ENCODE assay signal across 1 cellular context in genomic region chr2:218301176-218301819, GRCh38.
TF ChIP-seq lines count a peak whose summit lies in the region.

No MANE protein-coding gene starts in this region.

TF ChIP-seq in K562, 482 proteins besides CTCF, POLR2A, EP300 and RAD21 (continues in another document):
- peak; percentile 87 for TF ChIP-seq ADNP (tag; IDR thresholded peaks at IDR 0.05)
- peak; percentile 26; the same call in 1 of the 2 replicates for TF ChIP-seq TOE1 (IDR thresholded peaks at IDR 0.05; ENCODE audit: borderline replicate concordance)
- no peak for TF ChIP-seq TOE1 (CRISPR knock-in tag; IDR thresholded peaks at IDR 0.05; ENCODE audit: borderline replicate concordance, low read depth)
- peak; percentile 66; the same call in 1 of the 2 replicates for TF ChIP-seq ZNF24 (IDR thresholded peaks at IDR 0.05)
- TF ChIP-seq SOX6 (IDR thresholded peaks at IDR 0.05), result peak; percentile 23; the same call in 1 of the 2 replicates
- 0 out of 4 replicates have a peak, but pooled peaks of 1 of the 2 experiments have one; percentile 14 for TF ChIP-seq MAZ (CRISPR knock-in tag; conservative IDR thresholded peaks at IDR 0.05 in 1 of 2, IDR thresholded peaks at IDR 0.05 in 1 of 2)
- no peak for TF ChIP-seq CBX8 (IDR thresholded peaks at IDR 0.05; ENCODE audit: borderline replicate concordance, extremely low read depth, low read depth, low read length, poor library complexity, severe bottlenecking)
- TF ChIP-seq TRIM25 (IDR thresholded peaks at IDR 0.05; ENCODE audit: borderline replicate concordance), result 0 out of 2 replicates have a peak, but pooled peaks have one; percentile 80
- peak; percentile 23; the same call in 1 of the 2 replicates for TF ChIP-seq CTBP1 (IDR thresholded peaks at IDR 0.05; ENCODE audit: borderline replicate concordance)
- TF ChIP-seq DEAF1 (CRISPR knock-in tag; IDR thresholded peaks at IDR 0.05), result peak; percentile 89
- TF ChIP-seq ARID2 (IDR thresholded peaks at IDR 0.05), result peak; percentile 56
- TF ChIP-seq ZNF589 (CRISPR knock-in tag; IDR thresholded peaks at IDR 0.05; ENCODE audit: low read depth), result no peak
- 0 out of 4 replicates have a peak, but pooled peaks of 1 of the 2 experiments have one; percentile 54 for TF ChIP-seq ARNT (IDR thresholded peaks at IDR 0.05)
- TF ChIP-seq SMC3 (conservative IDR thresholded peaks at IDR 0.05; ENCODE audit: insufficient read depth, low read depth, low read length), result peak; percentile 78
- peak; percentile 76; the same call in 1 of the 2 replicates for TF ChIP-seq RB1 (IDR thresholded peaks at IDR 0.05; ENCODE audit: low read depth)
- TF ChIP-seq ATF7 (IDR thresholded peaks at IDR 0.05), result peak; percentile 35; the same call in 1 of the 2 replicates
- TF ChIP-seq MAFK (IDR thresholded peaks at IDR 0.05; ENCODE audit: low read length), result no peak
- peak; percentile 28; the same call in 1 of the 2 replicates for TF ChIP-seq VEZF1 (CRISPR knock-in tag; IDR thresholded peaks at IDR 0.05)
- no peak for TF ChIP-seq ZFPM2 (CRISPR knock-in tag; IDR thresholded peaks at IDR 0.05)
- no peak for TF ChIP-seq CTCFL (IDR thresholded peaks at IDR 0.05; ENCODE audit: borderline replicate concordance, insufficient read depth, low read depth, low read length, poor library complexity, severe bottlenecking)
- peak; percentile 55 for TF ChIP-seq MEIS2 (IDR thresholded peaks at IDR 0.05; ENCODE audit: partially characterized antibody)
- TF ChIP-seq ESRRA (IDR thresholded peaks at IDR 0.05; ENCODE audit: borderline replicate concordance, low read depth), result 0 out of 2 replicates have a peak, but pooled peaks have one; percentile 12
- TF ChIP-seq HMGXB4 (CRISPR knock-in tag; IDR thresholded peaks at IDR 0.05), result no peak
- TF ChIP-seq SIN3A (IDR thresholded peaks at IDR 0.05; ENCODE audit: borderline replicate concordance in 2 of 2, control insufficient read depth in 1 of 2, low read depth in 2 of 2, low read length in 2 of 2), result no peak
- no peak for TF ChIP-seq TEAD1 (CRISPR knock-in tag; IDR thresholded peaks at IDR 0.05)
- TF ChIP-seq PRPF4 (IDR thresholded peaks at IDR 0.05; ENCODE audit: insufficient read depth, low read depth, low read length, poor library complexity, severe bottlenecking), result no peak
- peak; percentile 35; the same call in 1 of the 2 replicates for TF ChIP-seq MTA3 (IDR thresholded peaks at IDR 0.05; ENCODE audit: borderline replicate concordance)
- TF ChIP-seq MYC (IDR thresholded peaks at IDR 0.05; ENCODE audit: low read depth, low read length), result peak; percentile 38; the same call in 1 of the 2 replicates
- no peak for TF ChIP-seq MYC (CRISPR knock-in tag; IDR thresholded peaks at IDR 0.05; ENCODE audit: borderline replicate concordance, low read depth)
- TF ChIP-seq PKNOX1 (IDR thresholded peaks at IDR 0.05), result peak; percentile 38
- peak; percentile 77 for TF ChIP-seq CC2D1A (IDR thresholded peaks at IDR 0.05)
- TF ChIP-seq RCOR1 (IDR thresholded peaks at IDR 0.05; ENCODE audit: borderline replicate concordance in 1 of 2, low read depth in 2 of 2, low read length in 2 of 2), result 0 out of 4 replicates have a peak, but pooled peaks of 1 of the 2 experiments have one; percentile 47
- peak; percentile 23; the same call in 1 of the 2 replicates for TF ChIP-seq NFIC (IDR thresholded peaks at IDR 0.05)
- peak in 1 of 2 experiments; percentile 34; a peak in 1 of 3 replicates for TF ChIP-seq CBX3 (IDR thresholded peaks at IDR 0.05; ENCODE audit: borderline replicate concordance in 1 of 2, low read length in 2 of 2)
- no peak for TF ChIP-seq CBX1 (IDR thresholded peaks at IDR 0.05; ENCODE audit: low read depth)
- TF ChIP-seq RFX1 (IDR thresholded peaks at IDR 0.05), result no peak
- peak; percentile 64 for TF ChIP-seq BRD9 (IDR thresholded peaks at IDR 0.05; ENCODE audit: low read depth, partially characterized antibody)
- 0 out of 2 replicates have a peak, but pooled peaks have one; percentile 15 for TF ChIP-seq EP400 (IDR thresholded peaks at IDR 0.05)
- 0 out of 2 replicates have a peak, but pooled peaks have one; percentile 30 for TF ChIP-seq JUND (IDR thresholded peaks at IDR 0.05; ENCODE audit: borderline replicate concordance, low read depth, low read length)
- peak; percentile 10; the same call in 1 of the 3 replicates for TF ChIP-seq JUND (tag; IDR thresholded peaks at IDR 0.05; ENCODE audit: borderline replicate concordance, low read depth, low read length)
- TF ChIP-seq ATF1 (CRISPR knock-in tag; IDR thresholded peaks at IDR 0.05), result no peak
- TF ChIP-seq ATF1 (tag; IDR thresholded peaks at IDR 0.05), result 0 out of 2 replicates have a peak, but pooled peaks have one; percentile 14
- TF ChIP-seq XRCC5 (IDR thresholded peaks at IDR 0.05; ENCODE audit: low read depth, low read length), result peak; percentile 52; the same call in 1 of the 2 replicates
- no peak for TF ChIP-seq ZNF212 (CRISPR knock-in tag; IDR thresholded peaks at IDR 0.05)
- TF ChIP-seq HMG20B (CRISPR knock-in tag; IDR thresholded peaks at IDR 0.05), result no peak
- TF ChIP-seq ZNF592 (IDR thresholded peaks at IDR 0.05), result peak; percentile 34; the same call in 1 of the 2 replicates
- TF ChIP-seq GTF3C2 (IDR thresholded peaks at IDR 0.05; ENCODE audit: borderline replicate concordance, extremely low read depth, insufficient read length), result peak; percentile 25
